12 cellular contexts compared by ENCODE assay signal in genomic region chr13:74047925-74048324, GRCh38.
DNase-seq lines count a peak whose midpoint lies in the region; ATAC-seq, FAIRE-seq and TF ChIP-seq lines count a peak whose summit lies in the region.
"Had no signal": no experiment of that assay in that cellular context is flagged by ENCODE, and none has a peak within 500 bp of the region (broad histone marks: within the 10 kb centered on the region; RNA-seq: fewer than 3 reads in every experiment).

No MANE protein-coding gene starts in this region.

- POLR2A ChIA-PET in PC-3 (lab: Charles Lee; ENCODE audit: unreplicated experiment) (interaction anchor here (0.6 kb wide), 1 partner anchor 456 kb away, joined by 5 read pairs; no protein-coding TSS in a partner anchor), OCI-LY7 (lab: Charles Lee) (interaction anchor here (0.8 to 1.2 kb wide), 4 partner anchors 9 to 20 kb away, joined by 3 to 8 read pairs (median 3); no protein-coding TSS in a partner anchor)

- TF ChIP-seq POLR2A in GM12892 (IDR thresholded peaks at IDR 0.05; ENCODE audit: low read depth, low read length), result no peak

- no peak overlapping the region for H3K27ac ChIP-seq in PC-3 (ENCODE audit: low read length)
- H3K27ac ChIP-seq in OCI-LY7 (ENCODE audit: low read depth, low read length, poor library complexity, severe bottlenecking), result no peak overlapping the region
- H3K27ac ChIP-seq: KMS-11 had no signal

- H3K27me3 ChIP-seq in PC-3 (ENCODE audit: low read length), result no peaks in the 10 kb centered on the region

- H3K9me2 ChIP-seq in PC-3 (replicated peaks; ENCODE audit: low read length) (no peaks in the 10 kb centered on the region), OCI-LY7 (ENCODE audit: insufficient read depth, low read length) (no peaks in the 10 kb centered on the region)

- H4K20me1 ChIP-seq in PC-3 (ENCODE audit: low read length), result no peaks in the 10 kb centered on the region
- no peaks in the 10 kb centered on the region; the same call in 1 of the 2 replicates for H4K20me1 ChIP-seq in OCI-LY7 (ENCODE audit: insufficient read depth, low read length)

- in situ Hi-C loops in Caki2 (cut with HindIII; ENCODE audit: low pct_unique_long_range_greater_than_20kb, low sequenced_read_pairs), result no loop called here

- peaks cover 14% of the 10 kb centered on the region for H3K4me1 ChIP-seq in PC-3 (ENCODE audit: insufficient read depth, low read length)
- peaks cover 9% of the 10 kb centered on the region for H3K4me1 ChIP-seq in OCI-LY7 (ENCODE audit: insufficient read depth, low read length, poor library complexity, severe bottlenecking)

- intact Hi-C loops in PC-3 (cut with micrococcal nuclease) (no loop called here), OCI-LY7 (cut with micrococcal nuclease; ENCODE audit: unreplicated experiment) (no loop called here)

- peak overlapping the region; percentile 58 for H3K4me2 ChIP-seq in PC-3 (ENCODE audit: low read length)
- no peak overlapping the region for H3K4me2 ChIP-seq in OCI-LY7 (ENCODE audit: low read length)
- H3K4me2 ChIP-seq: KMS-11 had no signal

- no peak overlapping the region for H2AFZ ChIP-seq in PC-3 (ENCODE audit: low read length)
- H2AFZ ChIP-seq in OCI-LY7 (ENCODE audit: low read length), result no peak overlapping the region

- BruUV-seq in PC-3 (replicated peaks; lab: Mats Ljungman, UMichigan), result no TSS peak
- no TSS peak for BruUV-seq in OCI-LY7 (replicated peaks; lab: Mats Ljungman, UMichigan)

- no peaks in the 10 kb centered on the region for H3F3A ChIP-seq in PC-3 (ENCODE audit: low read length, unreplicated experiment)

- DNase-seq in Caki2 (ENCODE audit: low read depth) (peak; percentile 2), PC-3 (peak; percentile 71), fibroblast of the aortic adventitia (ENCODE audit: low read depth) (peak; percentile 34), pons (ENCODE audit: low spot score) (peak; percentile 48), GM12892 (ENCODE audit: insufficient read length) (no peak), OCI-LY7 (ENCODE audit: low spot score) (no peak)
- DNase-seq: NCI-H2107, OCI-M1 had no signal

- ATAC-seq in PC-3 (peak; percentile 97), HG03175 (IDR thresholded peaks at IDR 0.05; ENCODE audit: unreplicated experiment) (no peak), GM21619 (IDR thresholded peaks at IDR 0.05; ENCODE audit: unreplicated experiment) (no peak)

- H3K79me2 ChIP-seq in PC-3 (ENCODE audit: low read length), result 0 out of 2 replicates have a peak, but pooled peaks cover 3% of the 10 kb centered on the region
- H3K79me2 ChIP-seq in OCI-LY7 (ENCODE audit: insufficient read depth, low read depth, low read length), result no peaks in the 10 kb centered on the region; the same call in 1 of the 2 replicates

- FAIRE-seq in GM12892 (lab: Jason Lieb, UNC), result no peak
- FAIRE-seq: endometrium had no signal

- CTCF ChIA-PET in PC-3 (lab: Charles Lee), result no interaction called here
- CTCF ChIA-PET in OCI-LY7 (lab: Charles Lee; ENCODE audit: unreplicated experiment), result no interaction called here

- H3K9ac ChIP-seq in PC-3 (ENCODE audit: low read length), result no peak overlapping the region
- H3K9ac ChIP-seq: KMS-11 had no signal

- H3K9me3 ChIP-seq in PC-3 (ENCODE audit: low read length), result no peaks in the 10 kb centered on the region
- H3K9me3 ChIP-seq in OCI-LY7 (ENCODE audit: low read length), result no peaks in the 10 kb centered on the region

- TF ChIP-seq CTCF in PC-3 (conservative IDR thresholded peaks at IDR 0.05; ENCODE audit: low read depth, low read length), result no peak
- no peak for TF ChIP-seq CTCF in fibroblast of the aortic adventitia (IDR thresholded peaks at IDR 0.05; ENCODE audit: insufficient read depth, low read length)
- TF ChIP-seq CTCF in OCI-LY7 (conservative IDR thresholded peaks at IDR 0.05; ENCODE audit: low read length), result no peak

- H3K4me3 ChIP-seq in PC-3 (ENCODE audit: low read length) (no peak overlapping the region), fibroblast of the aortic adventitia (ENCODE audit: low read depth, low read length) (no peak overlapping the region), OCI-LY7 (ENCODE audit: low read depth, low read length, poor library complexity, severe bottlenecking) (no peak overlapping the region)

- no peaks in the 10 kb centered on the region for H3K36me3 ChIP-seq in PC-3 (ENCODE audit: low read depth, low read length)
- peaks cover 13% of the 10 kb centered on the region; the same call in 1 of the 2 replicates for H3K36me3 ChIP-seq in OCI-LY7 (ENCODE audit: insufficient read depth, low read length)

Comparison
In these comparisons a context has a peak if more than half of its experiments do, and no peak if none do; other contexts are left out.
1. DNase-seq: peak in Caki2 (single experiment), PC-3 (single experiment), fibroblast of the aortic adventitia (single experiment) and pons (single experiment); none in GM12892 (single experiment) and OCI-LY7 (single experiment).